ENCODE assay signal across 10 cellular contexts in genomic region chr11:76339217-76339616, GRCh38. TPM values are rescaled to one million over a fixed set of nuclear protein-coding genes. Genes with fewer than 3 reads are reported as not detected.
DNase-seq lines count a peak whose midpoint lies in the region; ATAC-seq and TF ChIP-seq lines count a peak whose summit lies in the region.
"Had no signal": no experiment of that assay in that cellular context is flagged by ENCODE, and none has a peak within 500 bp of the region (broad histone marks: within the 10 kb centered on the region; RNA-seq: fewer than 3 reads in every experiment).

No MANE protein-coding gene starts in this region.

- no peaks in the 10 kb centered on the region for H3K4me1 ChIP-seq in thyroid gland

- no peaks in the 10 kb centered on the region for H3K36me3 ChIP-seq in thyroid gland

- no peak for TF ChIP-seq CTCF in thyroid gland (IDR thresholded peaks at IDR 0.05)

- no peak overlapping the region for H3K4me3 ChIP-seq in thyroid gland (replicated peaks in 1 of 3)

- no peak for TF ChIP-seq POLR2A in thyroid gland (IDR thresholded peaks at IDR 0.05)

- peak overlapping the region; percentile 22 for H3K27ac Mint-ChIP-seq in activated naive CD8-positive, alpha-beta T cell treated with anti-CD3 and anti-CD28 coated beads, Interleukin-2, amount 10 ng/mL, durations not matched to agents 7 days and 5 days

- DNase-seq in Kasumi-1 (lab: John Stamatoyannopoulos, UW) (peak; percentile 88 to 93), left colon (peak; percentile 39 to 70), thyroid gland (peak; percentile 11 to 16), GM19240 (ENCODE audit: insufficient read length, low spot score) (no peak), retina (no peak), foreskin melanocyte (no peak)
- DNase-seq in activated naive CD8-positive, alpha-beta T cell treated with anti-CD3 and anti-CD28 coated beads, Interleukin-2, amount 10 ng/mL, durations not matched to agents 7 days and 5 days = no peak
- DNase-seq in activated CD8-positive, alpha-beta memory T cell treated with anti-CD3 and anti-CD28 coated beads, Interleukin-2, amount 50 U/mL, for 48 hours = no peak
- DNase-seq: central memory CD4-positive, alpha-beta T cell; NCI-H510A treated with DMSO at 0.1 percent for 48 hours had no signal

- H3K9me3 ChIP-seq in thyroid gland = no peaks in the 10 kb centered on the region

- intact Hi-C loops in left colon (cut with DNase I, micrococcal nuclease) = no loop called here
- intact Hi-C loops in thyroid gland (cut with DNase I) = no loop called here

- H3K27ac ChIP-seq in thyroid gland = no peak overlapping the region

- H3K27me3 Mint-ChIP-seq in activated naive CD8-positive, alpha-beta T cell treated with anti-CD3 and anti-CD28 coated beads, Interleukin-2, amount 10 ng/mL, durations not matched to agents 7 days and 5 days = peaks cover 3% of the 10 kb centered on the region

- no peaks in the 10 kb centered on the region for H3K27me3 ChIP-seq in thyroid gland

- 51 to 59% methylated on average over 6 of the region's 6 CpGs for WGBS in thyroid gland, 2 donors

- H3K4me1 Mint-ChIP-seq in activated naive CD8-positive, alpha-beta T cell treated with anti-CD3 and anti-CD28 coated beads, Interleukin-2, amount 10 ng/mL, durations not matched to agents 7 days and 5 days = peaks cover 16% of the 10 kb centered on the region

- H3K36me3 Mint-ChIP-seq in activated naive CD8-positive, alpha-beta T cell treated with anti-CD3 and anti-CD28 coated beads, Interleukin-2, amount 10 ng/mL, durations not matched to agents 7 days and 5 days = no peaks in the 10 kb centered on the region

- peaks cover 12% of the 10 kb centered on the region for H3K9me3 Mint-ChIP-seq in activated naive CD8-positive, alpha-beta T cell treated with anti-CD3 and anti-CD28 coated beads, Interleukin-2, amount 10 ng/mL, durations not matched to agents 7 days and 5 days

- POLR2A ChIA-PET in activated naive CD8-positive, alpha-beta T cell treated with anti-CD3 and anti-CD28 coated beads, Interleukin-2, amount 10 ng/mL, durations not matched to agents 7 days and 5 days (lab: Charles Lee) = no interaction called here

- H3K4me3 Mint-ChIP-seq in activated naive CD8-positive, alpha-beta T cell treated with anti-CD3 and anti-CD28 coated beads, Interleukin-2, amount 10 ng/mL, durations not matched to agents 7 days and 5 days = no peak overlapping the region

- peak; percentile 78 for ATAC-seq in activated naive CD8-positive, alpha-beta T cell treated with anti-CD3 and anti-CD28 coated beads, Interleukin-2, amount 10 ng/mL, durations not matched to agents 7 days and 5 days (ENCODE audit: low read depth)
- ATAC-seq in left colon = peak; percentile 93

RNA-seq across cellular contexts. Expression of gene THAP12, which starts 41.7 kb away (rescaled TPM):
- total RNA-seq in activated naive CD8-positive, alpha-beta T cell treated with anti-CD3 and anti-CD28 coated beads, Interleukin-2, amount 10 ng/mL, durations not matched to agents 7 days and 5 days = 10 to 100 TPM; 48.8 to 49.4 TPM
- total RNA-seq in left colon (10 to 100 TPM; 39.1 to 43.3 TPM), thyroid gland (10 to 100 TPM; 36.4 to 61.9 (median 43.9) TPM)

RNA-seq across cellular contexts. Expression of gene GVQW3, which starts 41.9 kb away (rescaled TPM):
- 1 to 10 TPM; 4.5 to 6.8 TPM for total RNA-seq in activated naive CD8-positive, alpha-beta T cell treated with anti-CD3 and anti-CD28 coated beads, Interleukin-2, amount 10 ng/mL, durations not matched to agents 7 days and 5 days
- total RNA-seq in left colon = 1 to 10 TPM; 2.4 to 2.7 TPM
- total RNA-seq in thyroid gland = 1 to 10 TPM; 2.8 to 7.2 (median 3.4) TPM

Comparison
In these comparisons a context has a peak if more than half of its experiments do, and no peak if none do; other contexts are left out.
1. DNase-seq: peak in Kasumi-1 (2 of 2), left colon (2 of 2) and thyroid gland (2 of 2); none in activated naive CD8-positive, alpha-beta T cell treated with anti-CD3 and anti-CD28 coated beads, Interleukin-2, amount 10 ng/mL, durations not matched to agents 7 days and 5 days (single experiment), GM19240 (single experiment), retina (single experiment), foreskin melanocyte (single experiment) and activated CD8-positive, alpha-beta memory T cell treated with anti-CD3 and anti-CD28 coated beads, Interleukin-2, amount 50 U/mL, for 48 hours (single experiment).